In the genomic region with DNA sequence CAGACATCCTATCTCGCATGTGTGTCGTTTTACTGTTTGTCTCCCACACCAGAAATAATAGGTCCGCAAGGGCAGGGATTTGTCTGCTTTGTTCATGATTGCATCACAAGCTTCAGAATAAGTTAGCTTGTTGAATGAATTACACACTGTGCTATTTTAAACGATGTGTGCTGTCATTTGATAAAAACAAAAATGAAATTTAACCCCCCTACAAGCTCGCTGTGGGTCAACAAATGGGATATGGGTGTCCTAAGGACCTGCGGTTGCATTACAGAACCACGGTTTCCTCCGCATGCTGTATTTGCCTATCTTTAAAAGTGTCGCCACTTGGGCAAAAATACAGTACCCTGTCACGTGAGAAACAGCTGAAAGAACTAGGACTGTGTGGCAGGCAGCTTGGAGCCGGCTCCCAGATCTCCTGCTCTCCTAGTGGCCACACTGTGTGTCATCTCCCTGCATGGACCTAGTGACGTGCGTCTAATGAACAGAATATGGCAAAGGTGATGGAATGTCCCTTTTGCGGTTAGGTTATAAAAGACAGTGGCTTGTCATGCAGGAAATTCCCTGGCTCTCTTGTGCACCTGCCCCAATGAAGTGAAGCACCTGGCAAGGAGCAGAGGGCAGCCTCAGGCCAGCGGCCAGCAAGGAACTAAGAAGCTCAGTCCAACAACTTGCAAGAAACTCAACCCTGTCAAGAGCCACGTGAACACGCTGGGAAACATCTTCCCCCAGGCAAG, we compare ENCODE assay signal across 9 cellular contexts. TPM values are rescaled to one million over a fixed set of nuclear protein-coding genes. Genes with fewer than 3 reads are reported as not detected.
DNase-seq lines count a peak whose midpoint lies in the region; ATAC-seq and TF ChIP-seq lines count a peak whose summit lies in the region.
"Had no signal": no experiment of that assay in that cellular context is flagged by ENCODE, and none has a peak within 500 bp of the region (broad histone marks: within the 10 kb centered on the region; RNA-seq: fewer than 3 reads in every experiment).

No MANE protein-coding gene starts in this region.

- peaks cover 46% of the 10 kb centered on the region for H3K36me3 Mint-ChIP-seq in HFFc6 (ENCODE audit: low read depth)

- peak overlapping the region; percentile 17; the same call in 1 of the 2 replicates for H3K27ac ChIP-seq in PC-3 (ENCODE audit: low read length)
- H3K27ac ChIP-seq: lower lobe of right lung had no signal

- peaks cover 69% of the 10 kb centered on the region for H3K79me2 ChIP-seq in PC-3 (ENCODE audit: low read length)

- no peak overlapping the region for H2AFZ ChIP-seq in PC-3 (ENCODE audit: low read length)

- TF ChIP-seq CTCF in HFFc6 (IDR thresholded peaks at IDR 0.05): no peak
- TF ChIP-seq CTCF in PC-3 (conservative IDR thresholded peaks at IDR 0.05; ENCODE audit: low read depth, low read length): no peak
- TF ChIP-seq CTCF in mucosa of descending colon (IDR thresholded peaks at IDR 0.05): no peak

- no TSS peak for BruUV-seq in PC-3 (replicated peaks; lab: Mats Ljungman, UMichigan)

- H3K4me1 ChIP-seq in PC-3 (ENCODE audit: insufficient read depth, low read length): peaks cover 9% of the 10 kb centered on the region; the same call in 1 of the 2 replicates
- no peaks in the 10 kb centered on the region for H3K4me1 ChIP-seq in mucosa of descending colon (ENCODE audit: low read depth)

- no peak overlapping the region for H3K9ac ChIP-seq in PC-3 (ENCODE audit: low read length)

- H3K4me1 Mint-ChIP-seq in HFFc6 (ENCODE audit: low read depth): peaks cover 19% of the 10 kb centered on the region

- peaks cover 4% of the 10 kb centered on the region for H3F3A ChIP-seq in PC-3 (ENCODE audit: low read length, unreplicated experiment)

- H3K4me3 ChIP-seq in PC-3 (ENCODE audit: low read length) (no peak overlapping the region), mucosa of descending colon (no peak overlapping the region)
- H3K4me3 ChIP-seq: lower lobe of right lung had no signal

- no peak for DNase-seq in HFFc6
- DNase-seq in PC-3: peak; percentile 33
- DNase-seq in mucosa of descending colon: no peak
- no peak for DNase-seq in KG1 (lab: John Stamatoyannopoulos, UW)
- DNase-seq in hypothalamus (lab: John Stamatoyannopoulos, UW): no peak
- DNase-seq in COLO829 (ENCODE audit: low spot score): no peak
- DNase-seq: lower lobe of right lung had no signal

- no peak overlapping the region for H3K4me3 Mint-ChIP-seq in HFFc6

- intact Hi-C loops in PC-3 (cut with micrococcal nuclease) (no loop called here), mucosa of descending colon (cut with DNase I, micrococcal nuclease) (no loop called here)

- H3K27me3 ChIP-seq in PC-3 (ENCODE audit: low read length): no peaks in the 10 kb centered on the region

- peaks cover 4% of the 10 kb centered on the region for H3K27me3 Mint-ChIP-seq in HFFc6 (ENCODE audit: insufficient read depth)

- CTCF ChIA-PET in PC-3 (lab: Charles Lee): no interaction called here

- H3K36me3 ChIP-seq in PC-3 (ENCODE audit: low read depth, low read length) (peaks cover 79% of the 10 kb centered on the region), mucosa of descending colon (ENCODE audit: low read depth) (no peaks in the 10 kb centered on the region)

- POLR2A ChIA-PET in PC-3 (lab: Charles Lee; ENCODE audit: unreplicated experiment): no interaction called here

- no peaks in the 10 kb centered on the region for H3K9me3 ChIP-seq in PC-3 (ENCODE audit: low read length)
- no peaks in the 10 kb centered on the region for H3K9me3 ChIP-seq in mucosa of descending colon
- H3K9me3 ChIP-seq: lower lobe of right lung had no signal

- peak; percentile 26 for ATAC-seq in GM18858 (IDR thresholded peaks at IDR 0.05; ENCODE audit: unreplicated experiment)
- no peak for ATAC-seq in PC-3
- peak; percentile 42 for ATAC-seq in mucosa of descending colon

- H4K20me1 ChIP-seq in PC-3 (ENCODE audit: low read length): peaks cover 17% of the 10 kb centered on the region; the same call in 1 of the 2 replicates

- H3K9me2 ChIP-seq in PC-3 (replicated peaks; ENCODE audit: low read length): no peaks in the 10 kb centered on the region

- H3K9me3 Mint-ChIP-seq in HFFc6: no peaks in the 10 kb centered on the region

- H3K27ac Mint-ChIP-seq in HFFc6: peak overlapping the region; percentile 43; the same call in 1 of the 2 replicates

- H3K4me2 ChIP-seq in PC-3 (ENCODE audit: low read length): no peak overlapping the region

RNA-seq across cellular contexts. Expression of a gene that starts 32.9 kb away (rescaled TPM):
- total RNA-seq in HFFc6 (2021; fragmentation: NEBNext Ultra II Directional; extraction: Animal tissue kit (Norgen Biotek cat#: 25700)): not detected
- total RNA-seq in PC-3 (2014; rRNA removed) (0.11 TPM in 1 of 2 replicates, not detected in the other), mucosa of descending colon (under 1 TPM in 1 of 3 donors, not detected in 2; 0.51 TPM)
- total RNA-seq: H4, lower lobe of right lung had no signal

RNA-seq across cellular contexts. Expression of a gene that starts 46.9 kb away (rescaled TPM):
- 100 to 1,000 TPM; 104 to 122 (median 118) TPM for total RNA-seq in HFFc6 (2021; fragmentation: NEBNext Ultra II Directional; extraction: Animal tissue kit (Norgen Biotek cat#: 25700))
- total RNA-seq in PC-3 (2014; rRNA removed): 87.0 and 99.3 TPM in 2 replicates
- 100 to 1,000 TPM in 1 of 3 donors, 10 to 100 TPM in 2; 40.3 to 114 (median 73.5) TPM for total RNA-seq in mucosa of descending colon
